25 cellular contexts compared by ENCODE assay signal in genomic region chr1:7395251-7395650, GRCh38.
DNase-seq lines count a peak whose midpoint lies in the region; ATAC-seq, FAIRE-seq and TF ChIP-seq lines count a peak whose summit lies in the region.
"Had no signal": no experiment of that assay in that cellular context is flagged by ENCODE, and none has a peak within 500 bp of the region (broad histone marks: within the 10 kb centered on the region; RNA-seq: fewer than 3 reads in every experiment).

No MANE protein-coding gene starts in this region.

- no peak overlapping the region for H2AFZ ChIP-seq in K562 (ENCODE audit: low read depth, low read length)

- no peak for TF ChIP-seq EP300 in K562 (IDR thresholded peaks at IDR 0.05; ENCODE audit: low read length)

- H3K27me3 ChIP-seq in K562 (ENCODE audit: control insufficient read depth in 2 of 2, insufficient read depth in 2 of 2, low read length in 2 of 2) = peaks cover 0 to 3% of the 10 kb centered on the region in 2 experiments; a peak in 1 of 5 replicates
- H3K27me3 ChIP-seq in pancreas = no peaks in the 10 kb centered on the region
- H3K27me3 ChIP-seq: BE2C, BLaER1 had no signal

- H3K27ac ChIP-seq in HEK293 (ENCODE audit: extremely low read depth, low read depth, low read length) = no peak overlapping the region
- H3K27ac ChIP-seq in K562 (ENCODE audit: extremely low read depth, low read depth, low read length) = no peak overlapping the region
- no peak overlapping the region for H3K27ac ChIP-seq in pancreas
- H3K27ac ChIP-seq: BLaER1 had no signal

- TF ChIP-seq POLR2A in K562 (conservative IDR thresholded peaks at IDR 0.05) = no peak

- WGBS in K562 (ENCODE audit: insufficient coverage, low coverage, missing lambda C conversion rate) = 0% methylated on average over 1 of the region's 1 CpG
- WGBS in pancreas, 2 donors = 47 to 72% methylated on average over 1 of the region's 1 CpG

- H3K4me3 ChIP-seq in HEK293 (ENCODE audit: low read depth, low read length) (no peak overlapping the region), K562 (no peak overlapping the region), pancreas (no peak overlapping the region)
- H3K4me3 ChIP-seq: BLaER1, GM12878 had no signal

- H3K9me1 ChIP-seq in K562 (ENCODE audit: control insufficient read depth, insufficient read depth, low read length) = no peaks in the 10 kb centered on the region

- ATAC-seq in K562 (no peak), pancreas (no peak), HG02623 (IDR thresholded peaks at IDR 0.05; ENCODE audit: unreplicated experiment) (no peak)
- ATAC-seq: GM12878 had no signal

- H3K79me2 ChIP-seq in K562 (ENCODE audit: control insufficient read depth, insufficient read depth, low read length) = no peaks in the 10 kb centered on the region

- FAIRE-seq in K562 (lab: Jason Lieb, UNC) (no peak), pancreas (lab: Jason Lieb, UNC) (peak; percentile 5)
- FAIRE-seq: GM12878, GM12892, GM18507 had no signal

- DNase-seq in K562 (ENCODE audit: extremely low read depth in 1 of 4, low spot score in 3 of 4) (no peak), pancreas (no peak), T-helper 1 cell (no peak), NCI-H1436 (lab: John Stamatoyannopoulos, UW) (no peak)
- DNase-seq: 8988T; ACHN; BE2C; C1 segment of cervical spinal cord; CD4-positive, alpha-beta memory T cell; CD4-positive, CD25-positive, alpha-beta regulatory T cell; CD8-positive, alpha-beta memory T cell; COR-L47; DMS 273 treated with DMSO at 0.1 percent for 48 hours; DMS153; DMS53; DMS79; DND-41; EL; GDM1 had no signal

- BruUV-seq in K562 (replicated peaks; lab: Mats Ljungman, UMichigan) = no TSS peak

- H3K4me1 ChIP-seq in HEK293 (ENCODE audit: control insufficient read depth, insufficient read depth, low read length) (no peaks in the 10 kb centered on the region), K562 (replicated peaks in 1 of 2; ENCODE audit: control insufficient read depth in 2 of 2, insufficient read depth in 2 of 2, low read length in 2 of 2) (no peaks in the 10 kb centered on the region), pancreas (no peaks in the 10 kb centered on the region)
- H3K4me1 ChIP-seq: BE2C had no signal

- no peak overlapping the region for H3K9ac ChIP-seq in K562 (ENCODE audit: insufficient read depth in 1 of 2, low read depth in 2 of 2, low read length in 2 of 2)
- H3K9ac ChIP-seq: BLaER1 had no signal

- POLR2A ChIA-PET in HEK293 (lab: Yijun Ruan, JAX) = no interaction called here
- POLR2A ChIA-PET in K562 (lab: Yijun Ruan, JAX) = interaction anchor here (0.7 kb wide), 1 partner anchor 14 kb away, joined by 3 read pairs; no protein-coding TSS in a partner anchor

- intact Hi-C loops in K562 (cut with micrococcal nuclease) (no loop called here), pancreas (cut with DNase I) (no loop called here)

- no peak overlapping the region for H3K4me2 ChIP-seq in K562 (ENCODE audit: insufficient read depth, low read length)
- H3K4me2 ChIP-seq: BLaER1 had no signal

- in situ Hi-C loops in K562 (cut with MboI) = no loop called here

- H4K20me1 ChIP-seq in K562 (replicated peaks; ENCODE audit: control insufficient read depth, insufficient read depth, low read length) = no peaks in the 10 kb centered on the region
- H4K20me1 ChIP-seq: BLaER1 had no signal

- TF ChIP-seq CTCF in HEK293 (tag by site-specific recombination; IDR thresholded peaks at IDR 0.05) (no peak), K562 (IDR thresholded peaks at IDR 0.05 in 2 of 3, conservative IDR thresholded peaks at IDR 0.05 in 1 of 3; ENCODE audit: insufficient read depth in 2 of 3, low read depth in 1 of 3, low read length in 3 of 3) (no peak), pancreas (IDR thresholded peaks at IDR 0.05) (no peak)

- CTCF ChIA-PET in HEK293 (lab: Yijun Ruan, JAX) (interaction anchor here (0.6 to 1.1 kb wide), 3 partner anchors 8 to 252 kb away, joined by 3 read pairs; no protein-coding TSS in a partner anchor), K562 (lab: Yijun Ruan, JAX; ENCODE audit: low intra/inter-chr PET ratio) (no interaction called here)

- no peak for TF ChIP-seq RAD21 in K562 (CRISPR knock-in tag; conservative IDR thresholded peaks at IDR 0.05 in 1 of 2, IDR thresholded peaks at IDR 0.05 in 1 of 2)

- H3K9me3 ChIP-seq in HEK293 (ENCODE audit: control insufficient read depth, insufficient read depth, low read depth, low read length) (peaks cover 3% of the 10 kb centered on the region; the same call in 1 of the 2 replicates), K562 (replicated peaks; ENCODE audit: control insufficient read depth, insufficient read depth, low read depth, low read length) (no peaks in the 10 kb centered on the region), pancreas (no peaks in the 10 kb centered on the region)
- H3K9me3 ChIP-seq: BE2C had no signal

- H3K36me3 ChIP-seq in HEK293 (ENCODE audit: control insufficient read depth in 2 of 2, insufficient read depth in 1 of 2, low read length in 2 of 2) (no peaks in the 10 kb centered on the region), K562 (ENCODE audit: control insufficient read depth, insufficient read depth, low read length) (no peaks in the 10 kb centered on the region), pancreas (no peaks in the 10 kb centered on the region)
- H3K36me3 ChIP-seq: BE2C, BLaER1 had no signal

TF ChIP-seq in HEK293, 187 proteins besides CTCF, POLR2A, EP300 and RAD21 (continues in another document):
- TF ChIP-seq ZNF549 (tag by site-specific recombination; IDR thresholded peaks at IDR 0.05) (0 out of 2 replicates have a peak, but pooled peaks have one; percentile 2), ZNF600 (tag by site-specific recombination; IDR thresholded peaks at IDR 0.05) (no peak), TRIM28 (IDR thresholded peaks at IDR 0.05; ENCODE audit: borderline replicate concordance, low read length) (peak; percentile 75), SETDB1 (IDR thresholded peaks at IDR 0.05; ENCODE audit: insufficient read length, low read length) (peak; percentile 93), ZNF580 (tag by site-specific recombination; IDR thresholded peaks at IDR 0.05) (peak; percentile 61; the same call in 1 of the 2 replicates), KLF8 (tag by site-specific recombination; IDR thresholded peaks at IDR 0.05) (0 out of 2 replicates have a peak, but pooled peaks have one; percentile 23), WT1 (tag by site-specific recombination; IDR thresholded peaks at IDR 0.05) (no peak), GLI4 (tag by site-specific recombination; IDR thresholded peaks at IDR 0.05) (no peak)

TF ChIP-seq in K562, 482 proteins besides CTCF, POLR2A, EP300 and RAD21:
- TF ChIP-seq RBM25 (IDR thresholded peaks at IDR 0.05; ENCODE audit: low read depth, low read length, severe bottlenecking) = peak; percentile 43
- no peak for TF ChIP-seq ZZZ3 (IDR thresholded peaks at IDR 0.05)
- TF ChIP-seq MTA3 (IDR thresholded peaks at IDR 0.05; ENCODE audit: borderline replicate concordance) = no peak
- TF ChIP-seq ZNF780A (CRISPR knock-in tag; IDR thresholded peaks at IDR 0.05) = no peak
- TF ChIP-seq MEF2A (IDR thresholded peaks at IDR 0.05; ENCODE audit: control insufficient read depth, low read depth, low read length) = no peak
- TF ChIP-seq RAD51 (IDR thresholded peaks at IDR 0.05; ENCODE audit: borderline replicate concordance, low read depth) = no peak
- no peak for TF ChIP-seq POLR2AphosphoS5 (IDR thresholded peaks at IDR 0.05; ENCODE audit: control insufficient read depth, insufficient read depth, low read depth, low read length)

Comparison
In these comparisons a context has a peak if more than half of its experiments do, and no peak if none do; other contexts are left out.
1. Of the 44 proteins assayed by ChIP-seq in both K562 and HEK293: peak only in K562: none; only in HEK293: SETDB1 and TRIM28; in both: none; in neither: 42.